In genomic region chr7:76267107-76267834, GRCh38 we compare ENCODE assay signal across 10 cellular contexts. TPM values are rescaled to one million over a fixed set of nuclear protein-coding genes. Genes with fewer than 3 reads are reported as not detected.
DNase-seq lines count a peak whose midpoint lies in the region; ATAC-seq and TF ChIP-seq lines count a peak whose summit lies in the region.
"Had no signal": no experiment of that assay in that cellular context is flagged by ENCODE, and none has a peak within 500 bp of the region (broad histone marks: within the 10 kb centered on the region; RNA-seq: fewer than 3 reads in every experiment).

No MANE protein-coding gene starts in this region.

- H3K4me3 ChIP-seq in AG04449 (ENCODE audit: low read depth, low read length) (peak overlapping the region; percentile 15; the same call in 1 of the 2 replicates), colonic mucosa (peak overlapping the region; percentile 0), BE2C (ENCODE audit: low read depth, low read length) (no peak overlapping the region)

- intact Hi-C loops in colonic mucosa (cut with DNase I) = loop anchor here (5.0 kb wide), 1 partner anchor 80 kb away; no protein-coding TSS in a partner anchor

- H3K36me3 ChIP-seq in colonic mucosa (no peaks in the 10 kb centered on the region), BE2C (no peaks in the 10 kb centered on the region)

- H4K91ac ChIP-seq in H9 (ENCODE audit: insufficient read length, low read depth, low read length) = no peak overlapping the region

- H3K4ac ChIP-seq in H9 (ENCODE audit: low read depth, low read length) = no peak overlapping the region

- no peak for DNase-seq in AG04449 (ENCODE audit: low read depth, low spot score)
- DNase-seq in H9 = peak; percentile 55
- no peak for DNase-seq in colonic mucosa
- no peak for DNase-seq in omental fat pad (ENCODE audit: low spot score)
- no peak for DNase-seq in NCI-H510A (lab: John Stamatoyannopoulos, UW)
- no peak for DNase-seq in NCI-H1048 (lab: John Stamatoyannopoulos, UW)
- no peak for DNase-seq in BE2C
- DNase-seq: effector memory CD4-positive, alpha-beta T cell; NCI-H774 had no signal

- H3K27me3 Mint-ChIP-seq in H9 (ENCODE audit: low read depth) = peaks cover 25% of the 10 kb centered on the region

- no peak overlapping the region for H2BK15ac ChIP-seq in H9 (ENCODE audit: low read depth, low read length)

- H3K4me1 ChIP-seq in H9 (ENCODE audit: insufficient read depth, low read length) (peaks cover 5% of the 10 kb centered on the region; the same call in 1 of the 2 replicates), colonic mucosa (no peaks in the 10 kb centered on the region), BE2C (no peaks in the 10 kb centered on the region)

- WGBS in H9 (ENCODE audit: extremely low coverage, insufficient read length, low lambda C conversion rate) = no CpG with 5 or more reads among the region's 67 CpGs

- H3K23me2 ChIP-seq in H9 (ENCODE audit: insufficient read length, low read depth, low read length, poor library complexity, severe bottlenecking) = peaks cover 9% of the 10 kb centered on the region

- no peak overlapping the region for H4K5ac ChIP-seq in H9 (ENCODE audit: insufficient read length, low read depth, low read length)

- no peak overlapping the region for H3K27ac ChIP-seq in H9 (ENCODE audit: insufficient read length, low read depth, low read length)
- no peak overlapping the region for H3K27ac ChIP-seq in colonic mucosa

- H3K18ac ChIP-seq in H9 (ENCODE audit: insufficient read length, low read depth, low read length) = peak overlapping the region; percentile 60

- no peak overlapping the region for H2BK5ac ChIP-seq in H9 (ENCODE audit: insufficient read length, low read length)

- no peak overlapping the region for H2BK12ac ChIP-seq in H9 (ENCODE audit: insufficient read length, low read depth, low read length)

- peak overlapping the region; percentile 57 for H2AFZ ChIP-seq in H9 (ENCODE audit: low read length)

- H3K9ac ChIP-seq in H9 (ENCODE audit: extremely low read depth, insufficient read length, low read length) = no peak overlapping the region
- no peak overlapping the region for H3K9ac ChIP-seq in colonic mucosa (ENCODE audit: low read depth in 2 of 2, low read length in 2 of 2)

- no peaks in the 10 kb centered on the region for H3K79me1 ChIP-seq in H9 (ENCODE audit: insufficient read depth, low read depth, low read length, poor library complexity, severe bottlenecking)

- POLR2A ChIA-PET in AG04449 (lab: Yijun Ruan, JAX) = no interaction called here

- no peak overlapping the region for H3K23ac ChIP-seq in H9 (ENCODE audit: insufficient read length, low read depth, low read length)

- H3K56ac ChIP-seq in H9 (ENCODE audit: insufficient read length, low read depth, low read length) = no peak overlapping the region

- H3K27ac Mint-ChIP-seq in H9 = no peak overlapping the region; a peak in 1 of 7 replicates

- H3K4me2 ChIP-seq in H9 (ENCODE audit: insufficient read depth, insufficient read length, low read length) = peak overlapping the region; percentile 89

- H2BK120ac ChIP-seq in H9 (ENCODE audit: low read depth, low read length, poor library complexity, severe bottlenecking) = no peak overlapping the region

- no peaks in the 10 kb centered on the region for H3K9me3 ChIP-seq in H9 (ENCODE audit: control insufficient read depth, low read depth, low read length)
- H3K9me3 ChIP-seq in colonic mucosa = no peaks in the 10 kb centered on the region
- H3K9me3 ChIP-seq in BE2C = no peaks in the 10 kb centered on the region

- H4K8ac ChIP-seq in H9 (replicated peaks; ENCODE audit: insufficient read length, low read depth, low read length) = no peak overlapping the region

- CTCF ChIA-PET in AG04449 (lab: Yijun Ruan, JAX) = no interaction called here

- H2AK5ac ChIP-seq in H9 (ENCODE audit: insufficient read length, low read length) = no peak overlapping the region

- no peaks in the 10 kb centered on the region; a peak in 1 of 7 replicates for H3K36me3 Mint-ChIP-seq in H9 (ENCODE audit: insufficient read depth in 1 of 3, low read depth in 3 of 3)

- H3K4me3 Mint-ChIP-seq in H9 = peak overlapping the region; percentile 64 to 80

- no peaks in the 10 kb centered on the region for H3K79me2 ChIP-seq in H9 (ENCODE audit: insufficient read depth, low read length)

- H3T11ph ChIP-seq in H9 (ENCODE audit: low read length) = no peak overlapping the region

- ATAC-seq in omental fat pad (ENCODE audit: low FRiP score) = peak; percentile 23
- ATAC-seq in HG02759 (IDR thresholded peaks at IDR 0.05; ENCODE audit: unreplicated experiment) = no peak

- no peaks in the 10 kb centered on the region for H3K27me3 ChIP-seq in H9 (ENCODE audit: insufficient read depth, low read length)
- peaks cover 28% of the 10 kb centered on the region for H3K27me3 ChIP-seq in colonic mucosa
- no peaks in the 10 kb centered on the region for H3K27me3 ChIP-seq in BE2C

- peaks cover 33 to 41% of the 10 kb centered on the region in 2 experiments for H3K4me1 Mint-ChIP-seq in H9

- H3K9me3 Mint-ChIP-seq in H9 = no peaks in the 10 kb centered on the region

- TF ChIP-seq CTCF in AG04449 (IDR thresholded peaks at IDR 0.05; ENCODE audit: insufficient read depth, low read length, missing control alignments) (no peak), H9 (conservative IDR thresholded peaks at IDR 0.05) (no peak), colonic mucosa (IDR thresholded peaks at IDR 0.05) (no peak), omental fat pad (IDR thresholded peaks at IDR 0.05) (no peak), BE2C (IDR thresholded peaks at IDR 0.05; ENCODE audit: low read depth, low read length) (no peak)

- H2BK20ac ChIP-seq in H9 (ENCODE audit: low read depth, low read length, poor library complexity, severe bottlenecking) = no peak overlapping the region

- no peaks in the 10 kb centered on the region for H4K20me1 ChIP-seq in H9 (ENCODE audit: control insufficient read depth, insufficient read depth, insufficient read length)

- H3K14ac ChIP-seq in H9 (ENCODE audit: insufficient read depth, low read length) = peak overlapping the region; percentile 77

RNA-seq across cellular contexts. Expression of gene HSPB1, which starts 35.2 kb away (rescaled TPM):
- 175 and 186 TPM in 2 replicates for total RNA-seq in H9 (2021)
- total RNA-seq in colonic mucosa = 100 to 1,000 TPM; 539 to 844 TPM
- total RNA-seq in omental fat pad = 100 to 1,000 TPM; 178 to 353 (median 267) TPM
- 659 TPM for polyA plus RNA-seq in BE2C (2012; ENCODE audit: insufficient read depth, insufficient read length, low read depth)
